8 cellular contexts compared by ENCODE assay signal in the genomic region with DNA sequence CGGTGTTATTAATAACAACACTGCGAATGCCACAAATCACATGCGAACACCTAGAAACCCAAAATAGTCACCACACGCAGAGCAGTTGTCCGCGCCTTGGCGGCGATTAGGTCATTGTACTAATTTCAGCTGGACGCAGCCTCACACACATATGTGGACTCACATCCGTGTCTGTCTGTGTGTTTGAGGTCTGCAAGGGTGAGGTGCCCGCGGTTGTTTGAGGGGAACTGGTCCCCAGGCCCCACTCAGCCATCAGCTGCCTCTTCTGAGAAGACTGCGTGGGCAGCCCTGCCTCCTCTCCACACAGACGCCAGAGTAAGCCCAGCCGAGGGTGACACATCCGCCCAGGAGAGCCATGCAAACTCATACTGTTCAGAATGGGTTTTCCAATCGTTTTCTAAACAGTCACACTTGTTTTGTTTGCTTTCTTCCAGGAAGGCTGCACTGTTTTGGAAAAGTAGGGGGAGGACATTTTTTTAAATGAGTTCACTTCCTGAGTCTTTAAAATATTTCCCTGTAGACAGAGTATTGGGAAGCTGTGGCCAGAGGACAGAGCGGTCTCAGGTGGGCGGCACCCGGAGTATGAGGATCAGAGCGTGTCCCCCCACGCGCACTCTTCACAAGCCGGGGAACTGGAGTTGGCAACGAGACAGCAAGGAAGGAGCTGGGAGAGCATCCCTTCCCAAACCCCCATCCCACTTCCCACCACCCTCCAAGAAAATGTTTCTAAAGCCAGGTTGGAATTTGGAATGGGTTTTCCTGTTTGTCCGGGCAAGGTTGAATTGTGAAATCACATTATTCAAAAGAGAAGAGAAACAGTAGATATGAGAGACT. TPM values are rescaled to one million over a fixed set of nuclear protein-coding genes. Genes with fewer than 3 reads are reported as not detected.
DNase-seq lines count a peak whose midpoint lies in the region; ATAC-seq and TF ChIP-seq lines count a peak whose summit lies in the region.

No MANE protein-coding gene starts in this region.

- peak overlapping the region; percentile 74 for H3K4me3 Mint-ChIP-seq in activated CD4-positive, alpha-beta memory T cell treated with anti-CD3 and anti-CD28 coated beads for 36 hours
- H3K4me3 Mint-ChIP-seq in endodermal cell (no peak overlapping the region), nephron progenitor cell (no peak overlapping the region)

- CTCF ChIA-PET in activated CD4-positive, alpha-beta memory T cell treated with anti-CD3 and anti-CD28 coated beads for 36 hours (lab: Charles Lee) = interaction anchor here (0.6 to 3.2 kb wide), 8 partner anchors 9 to 1081 kb away, joined by 3 to 10 read pairs (median 3); no protein-coding TSS in a partner anchor

- no peaks in the 10 kb centered on the region for H3K27me3 Mint-ChIP-seq in activated CD4-positive, alpha-beta memory T cell treated with anti-CD3 and anti-CD28 coated beads for 36 hours
- H3K27me3 Mint-ChIP-seq in endodermal cell (ENCODE audit: insufficient read depth) (no peaks in the 10 kb centered on the region), nephron progenitor cell (ENCODE audit: low read depth, poor library complexity) (peaks cover 2% of the 10 kb centered on the region)

- DNase-seq in ELR (ENCODE audit: low read depth) = peak; percentile 96
- peak; percentile 65 for DNase-seq in KBM-7
- peak; percentile 95 for DNase-seq in activated CD4-positive, alpha-beta memory T cell treated with anti-CD3 and anti-CD28 coated beads for 36 hours
- no peak for DNase-seq in endodermal cell
- DNase-seq in nephron progenitor cell = no peak
- peak; percentile 78 for DNase-seq in stomach
- DNase-seq in islet precursor cell = no peak

- no peak for TF ChIP-seq POLR2A in stomach (IDR thresholded peaks at IDR 0.05)

- POLR2A ChIA-PET in activated CD4-positive, alpha-beta memory T cell treated with anti-CD3 and anti-CD28 coated beads for 36 hours (lab: Charles Lee) = interaction anchor here (0.5 to 3.7 kb wide), 23 partner anchors 14 to 580 kb away, joined by 3 to 36 read pairs (median 4); a partner anchor contains a TSS

- H3K36me3 ChIP-seq in endodermal cell (ENCODE audit: control insufficient read depth, insufficient read depth, low read length) = no peaks in the 10 kb centered on the region
- no peaks in the 10 kb centered on the region for H3K36me3 ChIP-seq in stomach

- no peak for TF ChIP-seq CTCF in endodermal cell (conservative IDR thresholded peaks at IDR 0.05)
- TF ChIP-seq CTCF in nephron progenitor cell (IDR thresholded peaks at IDR 0.05) = no peak
- TF ChIP-seq CTCF in stomach (IDR thresholded peaks at IDR 0.05) = no peak

- peaks cover 4% of the 10 kb centered on the region for H3K36me3 Mint-ChIP-seq in activated CD4-positive, alpha-beta memory T cell treated with anti-CD3 and anti-CD28 coated beads for 36 hours
- H3K36me3 Mint-ChIP-seq in endodermal cell (ENCODE audit: low read depth) (no peaks in the 10 kb centered on the region), nephron progenitor cell (ENCODE audit: low read depth) (no peaks in the 10 kb centered on the region)

- H3K4me1 Mint-ChIP-seq in activated CD4-positive, alpha-beta memory T cell treated with anti-CD3 and anti-CD28 coated beads for 36 hours (ENCODE audit: low read depth) = peaks cover 32% of the 10 kb centered on the region
- H3K4me1 Mint-ChIP-seq in endodermal cell = peaks cover 9% of the 10 kb centered on the region
- peaks cover 33% of the 10 kb centered on the region for H3K4me1 Mint-ChIP-seq in nephron progenitor cell

- H3K9ac ChIP-seq in endodermal cell (ENCODE audit: extremely low read depth, low read length, poor library complexity, severe bottlenecking) = no peak overlapping the region

- ATAC-seq in GM21526 (IDR thresholded peaks at IDR 0.05; ENCODE audit: low FRiP score, unreplicated experiment) = peak; percentile 52

- in situ Hi-C loops in KBM-7 (cut with MboI; ENCODE audit: low pct_unique_long_range_greater_than_20kb, low sequenced_read_pairs) = loop anchor here (25.0 kb wide), 2 partner anchors 338 to 488 kb away; no protein-coding TSS in a partner anchor

- H3K9me3 Mint-ChIP-seq in activated CD4-positive, alpha-beta memory T cell treated with anti-CD3 and anti-CD28 coated beads for 36 hours = no peaks in the 10 kb centered on the region
- H3K9me3 Mint-ChIP-seq in endodermal cell = no peaks in the 10 kb centered on the region
- no peaks in the 10 kb centered on the region for H3K9me3 Mint-ChIP-seq in nephron progenitor cell

- no peak for TF ChIP-seq EP300 in stomach (IDR thresholded peaks at IDR 0.05)

- H3K4me3 ChIP-seq in endodermal cell (ENCODE audit: low read length) (no peak overlapping the region), stomach (peak overlapping the region in 1 of 4 donors; percentile 1)

- WGBS in endodermal cell (ENCODE audit: insufficient coverage in 1 of 2, insufficient read length in 1 of 2), 2 experiments = 93 to 96% methylated on average over 16 to 25 of the region's 26 CpGs
- 10 to 32% (median 26%) methylated on average over 26 of the region's 26 CpGs for WGBS in stomach, 5 donors

- H3K27ac Mint-ChIP-seq in activated CD4-positive, alpha-beta memory T cell treated with anti-CD3 and anti-CD28 coated beads for 36 hours = peak overlapping the region; percentile 99
- H3K27ac Mint-ChIP-seq in endodermal cell = peak overlapping the region; percentile 65
- peak overlapping the region; percentile 83 for H3K27ac Mint-ChIP-seq in nephron progenitor cell

- H3K27me3 ChIP-seq in endodermal cell (ENCODE audit: control insufficient read depth, insufficient read depth, low read length, poor library complexity, severe bottlenecking) (no peaks in the 10 kb centered on the region), stomach (no peaks in the 10 kb centered on the region)

- intact Hi-C loops in activated CD4-positive, alpha-beta memory T cell treated with anti-CD3 and anti-CD28 coated beads for 36 hours (cut with micrococcal nuclease) = loop anchor here (1.0 to 2.0 kb wide), 13 partner anchors 30 to 587 kb away; no protein-coding TSS in a partner anchor
- intact Hi-C loops in stomach (cut with DNase I; ENCODE audit: low total_unique reads) = no loop called here

- H3K4me1 ChIP-seq in endodermal cell (ENCODE audit: control insufficient read depth, insufficient read depth, low read length) (peaks cover 12% of the 10 kb centered on the region), stomach (peaks cover 52 to 93% (median 71%) of the 10 kb centered on the region in 4 donors)

- H3K27ac ChIP-seq in endodermal cell (ENCODE audit: low read depth, low read length) = peak overlapping the region; percentile 62
- H3K27ac ChIP-seq in stomach = peak overlapping the region; percentile 90 to 97 (median 92)

- H3K9me3 ChIP-seq in endodermal cell (ENCODE audit: control insufficient read depth, low read length) = no peaks in the 10 kb centered on the region
- H3K9me3 ChIP-seq in stomach = no peaks in the 10 kb centered on the region

RNA-seq across cellular contexts. Expression of a gene that starts 53.3 kb away (rescaled TPM):
- 100 to 1,000 TPM; 127 to 142 TPM for total RNA-seq in activated CD4-positive, alpha-beta memory T cell treated with anti-CD3 and anti-CD28 coated beads for 36 hours
- total RNA-seq in endodermal cell (100 to 1,000 TPM; 237 to 252 TPM), stomach (100 to 1,000 TPM in 1 of 5 donors, 10 to 100 TPM in 4; 21.4 to 145 (median 51.9) TPM)
- polyA plus RNA-seq in endodermal cell (2013, experiment 1 of 2) = 237 TPM
- 220 TPM for polyA plus RNA-seq in endodermal cell (2013, experiment 2 of 2)
- 100 to 1,000 TPM in 1 of 3 donors, 10 to 100 TPM in 2; 63.4 to 102 (median 72.9) TPM for polyA plus RNA-seq in stomach

Comparison
In these comparisons a context has a peak if more than half of its experiments do, and no peak if none do; other contexts are left out.
1. DNase-seq: peak in ELR (single experiment), KBM-7 (single experiment), activated CD4-positive, alpha-beta memory T cell treated with anti-CD3 and anti-CD28 coated beads for 36 hours (single experiment) and stomach (single experiment); none in endodermal cell (single experiment), nephron progenitor cell (single experiment) and islet precursor cell (single experiment).
2. Peak in every context shown above with its lines, with median percentiles within 50 percentile points of each other: H3K27ac Mint-ChIP-seq.